Comparison of ENCODE assay signal across 8 cellular contexts in genomic region chr21:34865922-34866271, GRCh38.
DNase-seq lines count a peak whose midpoint lies in the region; ATAC-seq, FAIRE-seq and TF ChIP-seq lines count a peak whose summit lies in the region.

No MANE protein-coding gene starts in this region.

- H3K4me3 ChIP-seq in tibial nerve (no peak overlapping the region), tibial artery (no peak overlapping the region)

- peak; percentile 75 for ATAC-seq in GM19468 (IDR thresholded peaks at IDR 0.05; ENCODE audit: extremely low read depth, unreplicated experiment)
- peak; percentile 92 for ATAC-seq in HG03432 (IDR thresholded peaks at IDR 0.05; ENCODE audit: unreplicated experiment)
- ATAC-seq in naive thymus-derived CD8-positive, alpha-beta T cell = peak in 1 of 2 donors; percentile 46

- peak overlapping the region; percentile 45 for H3K4me3 Mint-ChIP-seq in activated CD4-positive, alpha-beta T cell treated with anti-CD3 and anti-CD28 coated beads, Interleukin-2, amount 10 ng/mL, durations not matched to agents 7 days and 5 days
- no peak overlapping the region for H3K4me3 Mint-ChIP-seq in naive thymus-derived CD8-positive, alpha-beta T cell

- peaks cover 74% of the 10 kb centered on the region for H3K36me3 Mint-ChIP-seq in activated CD4-positive, alpha-beta T cell treated with anti-CD3 and anti-CD28 coated beads, Interleukin-2, amount 10 ng/mL, durations not matched to agents 7 days and 5 days (ENCODE audit: low read depth)
- peaks cover 0 to 94% (median 21%) of the 10 kb centered on the region in 3 donors for H3K36me3 Mint-ChIP-seq in naive thymus-derived CD8-positive, alpha-beta T cell

- H3K9me3 Mint-ChIP-seq in activated CD4-positive, alpha-beta T cell treated with anti-CD3 and anti-CD28 coated beads, Interleukin-2, amount 10 ng/mL, durations not matched to agents 7 days and 5 days = no peaks in the 10 kb centered on the region
- no peaks in the 10 kb centered on the region for H3K9me3 Mint-ChIP-seq in naive thymus-derived CD8-positive, alpha-beta T cell

- no peak for FAIRE-seq in HTR-8/SVneo (lab: Jason Lieb, UNC)

- H3K9me3 ChIP-seq in tibial nerve (no peaks in the 10 kb centered on the region), tibial artery (no peaks in the 10 kb centered on the region)

- no peak for TF ChIP-seq POLR2A in tibial nerve (IDR thresholded peaks at IDR 0.05)

- TF ChIP-seq CTCF in tibial nerve (IDR thresholded peaks at IDR 0.05) (no peak), tibial artery (IDR thresholded peaks at IDR 0.05) (no peak)

- H3K27ac Mint-ChIP-seq in activated CD4-positive, alpha-beta T cell treated with anti-CD3 and anti-CD28 coated beads, Interleukin-2, amount 10 ng/mL, durations not matched to agents 7 days and 5 days = peak overlapping the region; percentile 73
- H3K27ac Mint-ChIP-seq in naive thymus-derived CD8-positive, alpha-beta T cell = peak overlapping the region in 7 of 10 donors; percentile 1 to 72 (median 61)

- H3K27me3 ChIP-seq in tibial nerve = no peaks in the 10 kb centered on the region
- no peaks in the 10 kb centered on the region for H3K27me3 ChIP-seq in tibial artery

- POLR2A ChIA-PET in activated CD4-positive, alpha-beta T cell treated with anti-CD3 and anti-CD28 coated beads, Interleukin-2, amount 10 ng/mL, durations not matched to agents 7 days and 5 days (lab: Charles Lee) = no interaction called here
- POLR2A ChIA-PET in naive thymus-derived CD8-positive, alpha-beta T cell (lab: Charles Lee) = no interaction called here

- intact Hi-C loops in tibial artery (cut with DNase I; ENCODE audit: low total_unique reads) = no loop called here

- 69 to 74% methylated on average over 9 of the region's 9 CpGs for WGBS in tibial nerve, 2 donors

- H3K36me3 ChIP-seq in tibial nerve (peaks cover 0 to 62% (median 0%) of the 10 kb centered on the region in 3 donors), tibial artery (peaks cover 0 to 40% (median 8%) of the 10 kb centered on the region in 3 donors)

- CTCF ChIA-PET in activated CD4-positive, alpha-beta T cell treated with anti-CD3 and anti-CD28 coated beads, Interleukin-2, amount 10 ng/mL, durations not matched to agents 7 days and 5 days (lab: Charles Lee) = interaction anchor here (1.0 to 3.4 kb wide), 3 partner anchors 12 to 24 kb away, joined by 3 to 16 read pairs (median 3); no protein-coding TSS in a partner anchor

- DNase-seq in CD1c-positive myeloid dendritic cell (ENCODE audit: extremely low spot score) = peak; percentile 89
- peak; percentile 39 for DNase-seq in activated CD4-positive, alpha-beta T cell treated with anti-CD3 and anti-CD28 coated beads, Interleukin-2, amount 10 ng/mL, durations not matched to agents 7 days and 5 days
- DNase-seq in naive thymus-derived CD8-positive, alpha-beta T cell = no peak
- DNase-seq in tibial nerve (ENCODE audit: low spot score in 2 of 2) = no peak
- DNase-seq in HTR-8/SVneo (ENCODE audit: insufficient read length, low spot score) = no peak
- DNase-seq in tibial artery = no peak

- H3K4me1 ChIP-seq in tibial nerve (peaks cover 0 to 50% (median 14%) of the 10 kb centered on the region in 4 donors), tibial artery (peaks cover 0 to 23% (median 0%) of the 10 kb centered on the region in 4 donors)

- H3K27ac ChIP-seq in tibial nerve (no peak overlapping the region), tibial artery (no peak overlapping the region)

- H3K4me1 Mint-ChIP-seq in activated CD4-positive, alpha-beta T cell treated with anti-CD3 and anti-CD28 coated beads, Interleukin-2, amount 10 ng/mL, durations not matched to agents 7 days and 5 days = peaks cover 54% of the 10 kb centered on the region
- H3K4me1 Mint-ChIP-seq in naive thymus-derived CD8-positive, alpha-beta T cell = peaks cover 12 to 53% (median 28%) of the 10 kb centered on the region in 4 donors

- no peak for TF ChIP-seq EP300 in tibial nerve (IDR thresholded peaks at IDR 0.05)

- no peaks in the 10 kb centered on the region for H3K27me3 Mint-ChIP-seq in activated CD4-positive, alpha-beta T cell treated with anti-CD3 and anti-CD28 coated beads, Interleukin-2, amount 10 ng/mL, durations not matched to agents 7 days and 5 days
- H3K27me3 Mint-ChIP-seq in naive thymus-derived CD8-positive, alpha-beta T cell = no peaks in the 10 kb centered on the region

Comparison
In these comparisons a context has a peak if more than half of its experiments do, and no peak if none do; other contexts are left out.
1. DNase-seq: peak in CD1c-positive myeloid dendritic cell (single experiment) and activated CD4-positive, alpha-beta T cell treated with anti-CD3 and anti-CD28 coated beads, Interleukin-2, amount 10 ng/mL, durations not matched to agents 7 days and 5 days (single experiment); none in naive thymus-derived CD8-positive, alpha-beta T cell (0 of 10), tibial nerve (0 of 2), HTR-8/SVneo (single experiment) and tibial artery (0 of 2).